In the genomic region with DNA sequence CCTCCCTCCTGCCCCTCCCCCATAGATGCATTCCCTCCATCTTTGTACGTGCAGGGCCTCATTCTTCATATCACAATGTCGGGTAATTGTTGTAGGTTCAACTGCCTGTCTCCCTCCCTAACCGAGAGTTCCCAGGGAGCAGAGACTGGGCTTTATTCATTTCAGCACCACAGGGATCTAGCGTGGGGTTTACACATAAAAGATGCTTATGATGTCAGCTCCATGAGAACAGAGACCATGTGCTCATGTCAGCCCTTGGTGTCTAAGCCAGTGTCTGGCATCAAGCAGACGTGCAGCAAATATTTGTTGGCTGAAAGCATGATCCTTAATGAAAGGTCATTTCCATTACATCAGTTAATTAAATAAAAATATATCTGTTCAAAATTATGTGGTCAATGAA, we compare ENCODE assay signal across 17 cellular contexts.
DNase-seq lines count a peak whose midpoint lies in the region; TF ChIP-seq lines count a peak whose summit lies in the region.
"Had no signal": no experiment of that assay in that cellular context is flagged by ENCODE, and none has a peak within 500 bp of the region (broad histone marks: within the 10 kb centered on the region; RNA-seq: fewer than 3 reads in every experiment).

No MANE protein-coding gene starts in this region.

- H3K4me1 Mint-ChIP-seq in neural progenitor cell, result peaks cover 15% of the 10 kb centered on the region
- H3K4me1 Mint-ChIP-seq: GM23338 had no signal

- H4K20me1 ChIP-seq in neural progenitor cell (ENCODE audit: low read depth), result no peaks in the 10 kb centered on the region

- no peaks in the 10 kb centered on the region for H3K4me1 ChIP-seq in neural progenitor cell
- H3K4me1 ChIP-seq in uterus, result no peaks in the 10 kb centered on the region
- peaks cover 0 to 10% (median 6%) of the 10 kb centered on the region in 4 donors for H3K4me1 ChIP-seq in tibial artery

- H3K36me3 ChIP-seq in neural progenitor cell, result no peaks in the 10 kb centered on the region
- H3K36me3 ChIP-seq in uterus, result no peaks in the 10 kb centered on the region
- no peaks in the 10 kb centered on the region for H3K36me3 ChIP-seq in tibial artery

- intact Hi-C loops in uterus (cut with DNase I; ENCODE audit: low total_unique reads), result no loop called here
- intact Hi-C loops in tibial artery (cut with DNase I; ENCODE audit: low total_unique reads), result loop anchor here (5.0 to 10.0 kb wide), 2 partner anchors 299 to 517 kb away; a partner anchor contains a TSS

- no peaks in the 10 kb centered on the region for H3K79me2 ChIP-seq in neural progenitor cell (ENCODE audit: low read depth)

- H3K4me3 ChIP-seq in neural progenitor cell (no peak overlapping the region), uterus (no peak overlapping the region), tibial artery (no peak overlapping the region)
- H3K4me3 ChIP-seq: GM23338 had no signal

- peaks cover 4% of the 10 kb centered on the region for H3K9me3 Mint-ChIP-seq in neural progenitor cell

- H3K36me3 Mint-ChIP-seq in neural progenitor cell, result no peaks in the 10 kb centered on the region
- H3K36me3 Mint-ChIP-seq: CD14-positive monocyte had no signal

- H3K27me3 Mint-ChIP-seq in neural progenitor cell (ENCODE audit: insufficient read depth, low read depth), result peaks cover 6% of the 10 kb centered on the region

- TF ChIP-seq POLR2A in uterus (IDR thresholded peaks at IDR 0.05), result no peak

- H3K9me3 ChIP-seq in neural progenitor cell (ENCODE audit: low read depth) (no peaks in the 10 kb centered on the region), uterus (no peaks in the 10 kb centered on the region), tibial artery (no peaks in the 10 kb centered on the region)

- peak overlapping the region; percentile 64 for H3K27ac Mint-ChIP-seq in neural progenitor cell
- H3K27ac Mint-ChIP-seq: GM23338 had no signal

- H3K9ac ChIP-seq in neural progenitor cell, result no peak overlapping the region

- no peaks in the 10 kb centered on the region for H3F3A ChIP-seq in neural progenitor cell (ENCODE audit: low read depth)

- H2AFZ ChIP-seq in neural progenitor cell (replicated peaks), result no peak overlapping the region
- H2AFZ ChIP-seq: GM23338 had no signal

- H3K4me3 Mint-ChIP-seq in neural progenitor cell, result no peak overlapping the region
- H3K4me3 Mint-ChIP-seq: CD14-positive monocyte, GM23338 had no signal

- no peak overlapping the region for H3K4me2 ChIP-seq in neural progenitor cell
- H3K4me2 ChIP-seq: GM23338 had no signal

- H3K27me3 ChIP-seq in neural progenitor cell, result no peaks in the 10 kb centered on the region
- no peaks in the 10 kb centered on the region for H3K27me3 ChIP-seq in uterus
- H3K27me3 ChIP-seq in tibial artery, result no peaks in the 10 kb centered on the region

- DNase-seq in EH (ENCODE audit: low read depth) (peak; percentile 4), NCI-H69 (lab: John Stamatoyannopoulos, UW) (peak; percentile 5), ecto neural progenitor cell (ENCODE audit: low spot score) (peak; percentile 5), neural progenitor cell (ENCODE audit: low spot score) (no peak), uterus (no peak), HT-29 (ENCODE audit: low spot score) (no peak), tibial artery (no peak)
- DNase-seq: AML-193, DMS 273 treated with DMSO at 0.1 percent for 48 hours, GF-D8, HCEC 1CT, NCI-H1105, NCI-H2081, NCI-H2171 treated with DMSO at 0.1 percent for 48 hours, SHP77 had no signal

- TF ChIP-seq CTCF in neural progenitor cell (IDR thresholded peaks at IDR 0.05), result no peak
- no peak for TF ChIP-seq CTCF in uterus (IDR thresholded peaks at IDR 0.05)
- no peak for TF ChIP-seq CTCF in tibial artery (IDR thresholded peaks at IDR 0.05)

- H3K27ac ChIP-seq in neural progenitor cell (no peak overlapping the region), uterus (no peak overlapping the region), tibial artery (no peak overlapping the region)

Comparison
In these comparisons a context has a peak if more than half of its experiments do, and no peak if none do; other contexts are left out.
1. DNase-seq: peak in EH (single experiment), NCI-H69 (single experiment) and ecto neural progenitor cell (single experiment); none in neural progenitor cell (single experiment), uterus (0 of 2), HT-29 (single experiment) and tibial artery (0 of 2).